Comparison of ENCODE assay signal across 8 cellular contexts in the genomic region with DNA sequence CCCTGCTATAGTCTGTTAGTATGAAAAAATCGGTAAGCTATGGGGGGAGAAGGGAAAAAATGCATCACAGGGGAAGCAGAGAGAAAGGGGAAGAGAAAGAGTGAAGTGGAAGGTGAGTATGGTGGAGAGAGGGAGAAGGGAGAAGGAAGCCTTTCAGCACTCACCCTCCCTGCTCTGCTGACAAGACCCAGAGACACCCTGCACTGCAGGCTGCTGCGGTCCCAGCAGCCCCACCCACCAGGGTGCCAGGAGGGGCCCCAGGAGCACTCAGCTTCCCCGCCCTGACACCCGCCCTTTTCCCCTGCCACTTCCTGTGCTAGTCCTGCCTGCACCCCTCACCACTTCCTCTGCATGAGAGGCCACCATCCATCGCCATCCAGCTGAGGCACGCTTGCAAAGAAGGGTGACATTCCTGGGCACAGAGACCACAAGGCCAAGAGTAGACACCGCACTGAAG. TPM values are rescaled to one million over a fixed set of nuclear protein-coding genes. Genes with fewer than 3 reads are reported as not detected.
DNase-seq lines count a peak whose midpoint lies in the region; ATAC-seq and TF ChIP-seq lines count a peak whose summit lies in the region.

No MANE protein-coding gene starts in this region.

- H3K4me3 ChIP-seq in RWPE2 (ENCODE audit: severe bottlenecking) (no peak overlapping the region), thoracic aorta (peak overlapping the region; percentile 50)

- H3K9me3 ChIP-seq in RWPE2 (ENCODE audit: severe bottlenecking), result no peaks in the 10 kb centered on the region
- no peaks in the 10 kb centered on the region for H3K9me3 ChIP-seq in thoracic aorta

- TF ChIP-seq CTCF in RWPE2 (IDR thresholded peaks at IDR 0.05; ENCODE audit: poor library complexity, severe bottlenecking) (no peak), thoracic aorta (IDR thresholded peaks at IDR 0.05) (no peak)

- H3K27me3 Mint-ChIP-seq in naive B cell, result no peaks in the 10 kb centered on the region

- peak; percentile 49 for ATAC-seq in HG02943 (IDR thresholded peaks at IDR 0.05; ENCODE audit: low read depth, unreplicated experiment)
- ATAC-seq in RWPE2 (ENCODE audit: low read depth), result peak; percentile 35
- ATAC-seq in naive B cell (ENCODE audit: low read depth in 2 of 2), result peak; percentile 66 to 70
- no peak for ATAC-seq in thoracic aorta (ENCODE audit: insufficient number of reproducible peaks, low FRiP score, low read depth)

- TF ChIP-seq POLR2A in GM18526 (IDR thresholded peaks at IDR 0.05; ENCODE audit: extremely low read depth, insufficient read length), result peak; percentile 67

- peaks cover 6% of the 10 kb centered on the region for H3K4me1 ChIP-seq in RWPE2 (ENCODE audit: insufficient read depth, poor library complexity, severe bottlenecking)
- H3K4me1 ChIP-seq in thoracic aorta (ENCODE audit: control insufficient read depth in 1 of 2, low read depth in 2 of 2), result peaks cover 5 to 7% of the 10 kb centered on the region in 2 donors

- peak overlapping the region; percentile 84 to 94 (median 91) for H3K4me3 Mint-ChIP-seq in naive B cell

- no peak overlapping the region for H3K27ac ChIP-seq in RWPE2 (ENCODE audit: poor library complexity, severe bottlenecking)
- peak overlapping the region in 1 of 2 donors; percentile 17 for H3K27ac ChIP-seq in thoracic aorta

- peak overlapping the region; percentile 93 to 99 (median 96) for H3K27ac Mint-ChIP-seq in naive B cell

- H3K9me3 Mint-ChIP-seq in naive B cell, result no peaks in the 10 kb centered on the region

- H3K27me3 ChIP-seq in RWPE2 (ENCODE audit: insufficient read depth, poor library complexity, severe bottlenecking), result no peaks in the 10 kb centered on the region
- H3K27me3 ChIP-seq in thoracic aorta (replicated peaks; ENCODE audit: insufficient read depth), result no peaks in the 10 kb centered on the region

- H3K4me1 Mint-ChIP-seq in naive B cell, result peaks cover 70 to 100% (median 92%) of the 10 kb centered on the region in 3 donors

- DNase-seq in RWPE2 (ENCODE audit: low spot score) (no peak), activated gamma-delta T cell treated with Interleukin-2 at 50 U/mL for 16 hours (peak; percentile 95), naive B cell (peak; percentile 70), thoracic aorta (ENCODE audit: low spot score) (no peak), NCI-H128 (lab: John Stamatoyannopoulos, UW; ENCODE audit: unreplicated experiment) (no peak), HCEC 1CT (no peak)

- H3K36me3 ChIP-seq in RWPE2 (ENCODE audit: low read depth) (no peaks in the 10 kb centered on the region), thoracic aorta (no peaks in the 10 kb centered on the region)

- H3K36me3 Mint-ChIP-seq in naive B cell, result no peaks in the 10 kb centered on the region

RNA-seq across cellular contexts. Expression of a gene that starts 12.7 kb away (rescaled TPM):
- 10 to 100 TPM; 12.2 to 73.3 (median 36.3) TPM for polyA plus RNA-seq in naive B cell (ENCODE audit: low read depth in 6 of 6)
- total RNA-seq in thoracic aorta, result 10 to 100 TPM; 25.6 to 39.2 TPM

RNA-seq across cellular contexts. Expression of a gene that starts 18.7 kb away (rescaled TPM):
- polyA plus RNA-seq in naive B cell (ENCODE audit: low read depth in 6 of 6), result not detected
- not detected for total RNA-seq in thoracic aorta

Comparison
In these comparisons a context has a peak if more than half of its experiments do, and no peak if none do; other contexts are left out.
1. DNase-seq: peak in activated gamma-delta T cell treated with Interleukin-2 at 50 U/mL for 16 hours (single experiment) and naive B cell (single experiment); none in RWPE2 (single experiment), thoracic aorta (single experiment), NCI-H128 (single experiment) and HCEC 1CT (single experiment).